ENCODE assay signal across 10 cellular contexts in the genomic region with DNA sequence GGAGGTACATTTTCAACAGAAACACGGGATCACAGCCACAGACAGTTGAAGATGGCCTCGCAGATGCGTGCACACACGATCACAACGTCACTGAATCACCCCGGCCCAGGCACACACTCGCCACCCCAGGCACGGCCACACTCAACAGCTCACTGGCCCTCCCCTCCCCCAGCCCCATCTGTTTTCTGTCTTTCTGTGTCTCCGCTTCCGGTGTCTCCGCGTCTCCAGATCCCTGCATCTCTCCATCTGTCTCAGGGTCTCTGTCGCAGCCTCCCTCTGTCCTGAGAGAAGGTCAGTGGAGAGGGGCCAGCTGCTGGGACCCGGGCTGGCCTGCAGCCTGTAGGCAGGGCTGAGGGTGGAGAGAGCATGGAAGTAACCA. TPM values are rescaled to one million over a fixed set of nuclear protein-coding genes. Genes with fewer than 3 reads are reported as not detected.
DNase-seq lines count a peak whose midpoint lies in the region; ATAC-seq and TF ChIP-seq lines count a peak whose summit lies in the region.
"Had no signal": no experiment of that assay in that cellular context is flagged by ENCODE, and none has a peak within 500 bp of the region (broad histone marks: within the 10 kb centered on the region; RNA-seq: fewer than 3 reads in every experiment).

No MANE protein-coding gene starts in this region.

- H3K4me3 Mint-ChIP-seq in activated naive CD8-positive, alpha-beta T cell: peak overlapping the region; percentile 35
- no peak overlapping the region for H3K4me3 Mint-ChIP-seq in activated naive CD8-positive, alpha-beta T cell treated with anti-CD3 and anti-CD28 coated beads, Interleukin-2, amount 50 U/mL, for 24 hours
- H3K4me3 Mint-ChIP-seq in stimulated activated effector memory CD8-positive, alpha-beta T cell treated with anti-CD3 and anti-CD28 coated beads, Interleukin-12 subunit alpha, Interleukin-12 subunit beta, amount 100 ng/mL, for 72 hours: peak overlapping the region; percentile 19
- H3K4me3 Mint-ChIP-seq in activated CD8-positive, alpha-beta memory T cell treated with anti-CD3 and anti-CD28 coated beads, Interleukin-2, amount 10 ng/mL, durations not matched to agents 7 days and 5 days: no peak overlapping the region

- TF ChIP-seq POLR2A in esophagus squamous epithelium (IDR thresholded peaks at IDR 0.05): no peak

- peaks cover 4% of the 10 kb centered on the region for H3K36me3 Mint-ChIP-seq in activated naive CD8-positive, alpha-beta T cell
- no peaks in the 10 kb centered on the region for H3K36me3 Mint-ChIP-seq in activated naive CD8-positive, alpha-beta T cell treated with anti-CD3 and anti-CD28 coated beads, Interleukin-2, amount 50 U/mL, for 24 hours (ENCODE audit: low read depth)
- H3K36me3 Mint-ChIP-seq in stimulated activated effector memory CD8-positive, alpha-beta T cell treated with anti-CD3 and anti-CD28 coated beads, Interleukin-12 subunit alpha, Interleukin-12 subunit beta, amount 100 ng/mL, for 72 hours: no peaks in the 10 kb centered on the region
- H3K36me3 Mint-ChIP-seq in activated CD8-positive, alpha-beta memory T cell treated with anti-CD3 and anti-CD28 coated beads, Interleukin-2, amount 10 ng/mL, durations not matched to agents 7 days and 5 days: no peaks in the 10 kb centered on the region

- no peaks in the 10 kb centered on the region for H3K9me3 ChIP-seq in esophagus squamous epithelium
- H3K9me3 ChIP-seq: left lung had no signal

- H3K27ac Mint-ChIP-seq in activated naive CD8-positive, alpha-beta T cell: no peak overlapping the region
- no peak overlapping the region for H3K27ac Mint-ChIP-seq in activated naive CD8-positive, alpha-beta T cell treated with anti-CD3 and anti-CD28 coated beads, Interleukin-2, amount 50 U/mL, for 24 hours
- no peak overlapping the region for H3K27ac Mint-ChIP-seq in stimulated activated effector memory CD8-positive, alpha-beta T cell treated with anti-CD3 and anti-CD28 coated beads, Interleukin-12 subunit alpha, Interleukin-12 subunit beta, amount 100 ng/mL, for 72 hours
- no peak overlapping the region for H3K27ac Mint-ChIP-seq in activated CD8-positive, alpha-beta memory T cell treated with anti-CD3 and anti-CD28 coated beads, Interleukin-2, amount 10 ng/mL, durations not matched to agents 7 days and 5 days

- intact Hi-C loops in esophagus squamous epithelium (cut with DNase I): no loop called here

- H3K27ac ChIP-seq in angular gyrus (ENCODE audit: low read depth, low read length) (peak overlapping the region; percentile 66), esophagus squamous epithelium (no peak overlapping the region)
- H3K27ac ChIP-seq: left lung had no signal

- H3K4me1 Mint-ChIP-seq in activated naive CD8-positive, alpha-beta T cell (ENCODE audit: low read depth): peaks cover 37% of the 10 kb centered on the region
- H3K4me1 Mint-ChIP-seq in activated naive CD8-positive, alpha-beta T cell treated with anti-CD3 and anti-CD28 coated beads, Interleukin-2, amount 50 U/mL, for 24 hours: peaks cover 37% of the 10 kb centered on the region
- H3K4me1 Mint-ChIP-seq in stimulated activated effector memory CD8-positive, alpha-beta T cell treated with anti-CD3 and anti-CD28 coated beads, Interleukin-12 subunit alpha, Interleukin-12 subunit beta, amount 100 ng/mL, for 72 hours: peaks cover 54% of the 10 kb centered on the region
- peaks cover 30% of the 10 kb centered on the region for H3K4me1 Mint-ChIP-seq in activated CD8-positive, alpha-beta memory T cell treated with anti-CD3 and anti-CD28 coated beads, Interleukin-2, amount 10 ng/mL, durations not matched to agents 7 days and 5 days

- H3K27me3 ChIP-seq in esophagus squamous epithelium: peaks cover 5 to 100% (median 22%) of the 10 kb centered on the region in 4 donors

- no peak for DNase-seq in activated naive CD8-positive, alpha-beta T cell treated with anti-CD3 and anti-CD28 coated beads, Interleukin-2, amount 50 U/mL, for 24 hours
- DNase-seq in NCI-H1694 (lab: John Stamatoyannopoulos, UW): peak; percentile 93
- DNase-seq in stimulated activated effector memory CD8-positive, alpha-beta T cell treated with anti-CD3 and anti-CD28 coated beads, Interleukin-12 subunit alpha, Interleukin-12 subunit beta, amount 100 ng/mL, for 72 hours (ENCODE audit: low spot score in 2 of 2): no peak
- DNase-seq in esophagus squamous epithelium (lab: John Stamatoyannopoulos, UW): no peak
- DNase-seq in activated CD8-positive, alpha-beta memory T cell treated with anti-CD3 and anti-CD28 coated beads, Interleukin-2, amount 10 ng/mL, durations not matched to agents 7 days and 5 days: no peak
- DNase-seq: T1000 had no signal

- H3K36me3 ChIP-seq in esophagus squamous epithelium: no peaks in the 10 kb centered on the region
- H3K36me3 ChIP-seq: left lung had no signal

- CTCF ChIA-PET in activated CD8-positive, alpha-beta memory T cell treated with anti-CD3 and anti-CD28 coated beads, Interleukin-2, amount 10 ng/mL, durations not matched to agents 7 days and 5 days (lab: Charles Lee): interaction anchor here (0.6 to 1.5 kb wide), 3 partner anchors 37 to 320 kb away, joined by 3 to 4 read pairs (median 3); no protein-coding TSS in a partner anchor

- no peak for ATAC-seq in activated naive CD8-positive, alpha-beta T cell treated with anti-CD3 and anti-CD28 coated beads, Interleukin-2, amount 50 U/mL, for 24 hours
- no peak for ATAC-seq in stimulated activated effector memory CD8-positive, alpha-beta T cell treated with anti-CD3 and anti-CD28 coated beads, Interleukin-12 subunit alpha, Interleukin-12 subunit beta, amount 100 ng/mL, for 72 hours
- ATAC-seq in activated CD8-positive, alpha-beta memory T cell treated with anti-CD3 and anti-CD28 coated beads, Interleukin-2, amount 10 ng/mL, durations not matched to agents 7 days and 5 days: no peak
- no peak for ATAC-seq in GM21390 (IDR thresholded peaks at IDR 0.05; ENCODE audit: unreplicated experiment)

- TF ChIP-seq CTCF in esophagus squamous epithelium (IDR thresholded peaks at IDR 0.05): no peak

- no peaks in the 10 kb centered on the region for H3K9me3 Mint-ChIP-seq in activated naive CD8-positive, alpha-beta T cell (ENCODE audit: low read depth)
- no peaks in the 10 kb centered on the region for H3K9me3 Mint-ChIP-seq in activated naive CD8-positive, alpha-beta T cell treated with anti-CD3 and anti-CD28 coated beads, Interleukin-2, amount 50 U/mL, for 24 hours
- H3K9me3 Mint-ChIP-seq in stimulated activated effector memory CD8-positive, alpha-beta T cell treated with anti-CD3 and anti-CD28 coated beads, Interleukin-12 subunit alpha, Interleukin-12 subunit beta, amount 100 ng/mL, for 72 hours: no peaks in the 10 kb centered on the region
- no peaks in the 10 kb centered on the region for H3K9me3 Mint-ChIP-seq in activated CD8-positive, alpha-beta memory T cell treated with anti-CD3 and anti-CD28 coated beads, Interleukin-2, amount 10 ng/mL, durations not matched to agents 7 days and 5 days (ENCODE audit: low read depth)

- peaks cover 10 to 38% (median 16%) of the 10 kb centered on the region in 3 donors for H3K4me1 ChIP-seq in esophagus squamous epithelium

- H3K4me3 ChIP-seq in esophagus squamous epithelium: no peak overlapping the region
- H3K4me3 ChIP-seq: left lung had no signal

- peaks cover 46% of the 10 kb centered on the region for H3K27me3 Mint-ChIP-seq in activated naive CD8-positive, alpha-beta T cell
- H3K27me3 Mint-ChIP-seq in activated naive CD8-positive, alpha-beta T cell treated with anti-CD3 and anti-CD28 coated beads, Interleukin-2, amount 50 U/mL, for 24 hours: peaks cover 70% of the 10 kb centered on the region
- H3K27me3 Mint-ChIP-seq in activated CD8-positive, alpha-beta memory T cell treated with anti-CD3 and anti-CD28 coated beads, Interleukin-2, amount 10 ng/mL, durations not matched to agents 7 days and 5 days: peaks cover 70% of the 10 kb centered on the region

- 2 to 19% methylated on average over 10 to 12 of the region's 14 CpGs for WGBS in esophagus squamous epithelium, 2 donors

RNA-seq across cellular contexts. Expression of a gene that starts 3.8 kb away (rescaled TPM):
- total RNA-seq in esophagus squamous epithelium: under 1 TPM in 2 of 4 donors, not detected in 2; 0.19 to 0.42 TPM
- total RNA-seq in activated CD8-positive, alpha-beta memory T cell treated with anti-CD3 and anti-CD28 coated beads, Interleukin-2, amount 10 ng/mL, durations not matched to agents 7 days and 5 days: 1 to 10 TPM; 3.4 to 5.6 TPM
- total RNA-seq: left lung had no signal

RNA-seq across cellular contexts. Expression of a gene that starts 38.7 kb away (rescaled TPM):
- 100 to 1,000 TPM in 3 of 4 donors, 10 to 100 TPM in 1; 47.4 to 113 (median 103) TPM for total RNA-seq in esophagus squamous epithelium
- 10 to 100 TPM; 81.3 to 93.9 TPM for total RNA-seq in activated CD8-positive, alpha-beta memory T cell treated with anti-CD3 and anti-CD28 coated beads, Interleukin-2, amount 10 ng/mL, durations not matched to agents 7 days and 5 days

Comparison
In these comparisons a context has a peak if more than half of its experiments do, and no peak if none do; other contexts are left out.
1. H3K4me3 Mint-ChIP-seq: peak in activated naive CD8-positive, alpha-beta T cell (single experiment) and stimulated activated effector memory CD8-positive, alpha-beta T cell treated with anti-CD3 and anti-CD28 coated beads, Interleukin-12 subunit alpha, Interleukin-12 subunit beta, amount 100 ng/mL, for 72 hours (single experiment); none in activated naive CD8-positive, alpha-beta T cell treated with anti-CD3 and anti-CD28 coated beads, Interleukin-2, amount 50 U/mL, for 24 hours (single experiment) and activated CD8-positive, alpha-beta memory T cell treated with anti-CD3 and anti-CD28 coated beads, Interleukin-2, amount 10 ng/mL, durations not matched to agents 7 days and 5 days (single experiment).